Comparison of ENCODE assay signal across 10 cellular contexts in genomic region chr15:82611348-82611747, GRCh38. TPM values are rescaled to one million over a fixed set of nuclear protein-coding genes. Genes with fewer than 3 reads are reported as not detected.
"Had no signal": no experiment of that assay in that cellular context is flagged by ENCODE, and none has a peak within 500 bp of the region (broad histone marks: within the 10 kb centered on the region; RNA-seq: fewer than 3 reads in every experiment).

No MANE protein-coding gene starts in this region.

- H2AFZ ChIP-seq: GM23248 had no signal

- H3K4me1 Mint-ChIP-seq: H9 had no signal

- DNase-seq: GM23248, GOT3, H9, HCEC 1CT, HFFc6, IMR-90, KBM-7 had no signal

- H3K9me3 Mint-ChIP-seq: H9, HFFc6 had no signal

- H3K4me3 Mint-ChIP-seq: H9, HFFc6 had no signal

- H3K9ac ChIP-seq: GM23248 had no signal

- H3K4me3 ChIP-seq: GM23248 had no signal

- H3K27ac Mint-ChIP-seq: H9, HFFc6 had no signal

- H3K27ac ChIP-seq: GM23248 had no signal

- FAIRE-seq: H54, HTR-8/SVneo had no signal

RNA-seq across cellular contexts. Expression of gene CPEB1, which starts 35.8 kb away (rescaled TPM):
- total RNA-seq: HT-29 had no signal
